In genomic region chr1:46643368-46643775, GRCh38 we compare ENCODE assay signal across 8 cellular contexts. TPM values are rescaled to one million over a fixed set of nuclear protein-coding genes. Genes with fewer than 3 reads are reported as not detected.
DNase-seq lines count a peak whose midpoint lies in the region; ATAC-seq and TF ChIP-seq lines count a peak whose summit lies in the region.

No MANE protein-coding gene starts in this region.

- intact Hi-C loops in vagina (cut with DNase I) = no loop called here

- H3K4me1 ChIP-seq in GM23248 (ENCODE audit: insufficient read depth) = peaks cover 32% of the 10 kb centered on the region
- no peaks in the 10 kb centered on the region for H3K4me1 ChIP-seq in esophagus (ENCODE audit: control insufficient read depth in 2 of 2, insufficient read depth in 2 of 2, low read length in 1 of 2)
- peaks cover 15% of the 10 kb centered on the region for H3K4me1 ChIP-seq in rectal smooth muscle tissue (ENCODE audit: control insufficient read depth, insufficient read depth, low read length)
- H3K4me1 ChIP-seq in vagina = peaks cover 11% of the 10 kb centered on the region

- H3K79me2 ChIP-seq in GM23248 (ENCODE audit: insufficient read depth) = no peaks in the 10 kb centered on the region

- no peak for ATAC-seq in GM18517 (IDR thresholded peaks at IDR 0.05; ENCODE audit: unreplicated experiment)

- H3K9me3 ChIP-seq in GM23248 (ENCODE audit: low read depth) (no peaks in the 10 kb centered on the region), esophagus (ENCODE audit: control insufficient read depth in 2 of 2, insufficient read depth in 1 of 2, low read depth in 1 of 2, low read length in 1 of 2) (no peaks in the 10 kb centered on the region), vagina (no peaks in the 10 kb centered on the region)

- peaks cover 29% of the 10 kb centered on the region for H3F3A ChIP-seq in GM23248 (ENCODE audit: insufficient read depth)

- H3K4me3 ChIP-seq in GM23248 = no peak overlapping the region
- H3K4me3 ChIP-seq in esophagus (ENCODE audit: low read depth in 1 of 2, low read length in 2 of 2) = no peak overlapping the region
- no peak overlapping the region for H3K4me3 ChIP-seq in rectal smooth muscle tissue (ENCODE audit: low read length)
- no peak overlapping the region for H3K4me3 ChIP-seq in vagina

- H4K20me1 ChIP-seq in GM23248 (ENCODE audit: insufficient read depth) = no peaks in the 10 kb centered on the region

- no peak overlapping the region for H3K27ac ChIP-seq in GM23248
- peak overlapping the region; percentile 7 to 26 for H3K27ac ChIP-seq in esophagus (ENCODE audit: low read depth in 2 of 2, low read length in 1 of 2)
- peak overlapping the region; percentile 52 for H3K27ac ChIP-seq in rectal smooth muscle tissue (ENCODE audit: low read depth, low read length)
- H3K27ac ChIP-seq in vagina = no peak overlapping the region

- H3K36me3 ChIP-seq in GM23248 (ENCODE audit: low read depth) (peaks cover 6% of the 10 kb centered on the region; the same call in 1 of the 2 replicates), esophagus (ENCODE audit: control insufficient read depth in 2 of 2, insufficient read depth in 2 of 2, low read length in 1 of 2) (no peaks in the 10 kb centered on the region), rectal smooth muscle tissue (ENCODE audit: control insufficient read depth, insufficient read depth, low read length) (peaks cover 4% of the 10 kb centered on the region), vagina (peaks cover 0 to 15% of the 10 kb centered on the region in 2 donors)

- no peak for TF ChIP-seq CTCF in vagina (IDR thresholded peaks at IDR 0.05)

- H3K9ac ChIP-seq in GM23248 = no peak overlapping the region
- H3K9ac ChIP-seq in rectal smooth muscle tissue (ENCODE audit: low read length) = no peak overlapping the region

- peak overlapping the region; percentile 7 for H3K4me2 ChIP-seq in GM23248 (ENCODE audit: unreplicated experiment)

- in situ Hi-C loops in GM23248 (cut with MboI) = no loop called here

- H3K9me2 ChIP-seq in GM23248 (ENCODE audit: insufficient read depth) = no peaks in the 10 kb centered on the region

- no peaks in the 10 kb centered on the region for H3K27me3 ChIP-seq in GM23248 (replicated peaks; ENCODE audit: insufficient read depth)
- H3K27me3 ChIP-seq in esophagus (ENCODE audit: control insufficient read depth in 1 of 2, insufficient read depth in 2 of 2, low read length in 2 of 2) = no peaks in the 10 kb centered on the region
- H3K27me3 ChIP-seq in rectal smooth muscle tissue (ENCODE audit: control insufficient read depth, insufficient read depth, low read length) = no peaks in the 10 kb centered on the region
- H3K27me3 ChIP-seq in vagina = no peaks in the 10 kb centered on the region

- H2AFZ ChIP-seq in GM23248 = no peak overlapping the region

- TF ChIP-seq POLR2A in vagina (IDR thresholded peaks at IDR 0.05) = no peak

- DNase-seq in GM23248 (peak; percentile 76), NCI-H446 (lab: John Stamatoyannopoulos, UW) (peak; percentile 90 to 99), NCI-H82 (lab: John Stamatoyannopoulos, UW) (no peak), vagina (ENCODE audit: extremely low spot score in 2 of 2) (no peak)
- DNase-seq in stimulated activated naive CD4-positive, alpha-beta T cell treated with Interleukin-2 at 50 U/mL for 16 hours (lab: John Stamatoyannopoulos, UW) = no peak

RNA-seq across cellular contexts. Expression of gene ATPAF1, which starts 24.8 kb away (rescaled TPM):
- 61.3 and 66.3 TPM in 2 replicates for total RNA-seq in GM23248 (2014; rRNA removed; shearing (Covaris generic))
- polyA plus RNA-seq in GM23248 (2016; fragmentation: Nextera tagmentation; extraction: Ambion mirVana) = 43.3 and 46.3 TPM in 2 replicates
- polyA plus RNA-seq in esophagus = 10 to 100 TPM; 25.3 to 34.9 TPM
- 37.1 TPM for total RNA-seq in vagina

RNA-seq across cellular contexts. Expression of gene MOB3C, which starts 26.8 kb away (rescaled TPM):
- total RNA-seq in GM23248 (2014; rRNA removed; shearing (Covaris generic)) = 5.9 and 7.0 TPM in 2 replicates
- polyA plus RNA-seq in GM23248 (2016; fragmentation: Nextera tagmentation; extraction: Ambion mirVana) = 4.7 and 6.1 TPM in 2 replicates
- 1 to 10 TPM; 6.9 to 7.5 TPM for polyA plus RNA-seq in esophagus
- total RNA-seq in vagina = 33.9 TPM

RNA-seq across cellular contexts. Expression of gene TEX38, which starts 28.3 kb away (rescaled TPM):
- not detected in 2 replicates for total RNA-seq in GM23248 (2014; rRNA removed; shearing (Covaris generic))
- polyA plus RNA-seq in GM23248 (2016; fragmentation: Nextera tagmentation; extraction: Ambion mirVana) (0.34 TPM in 1 of 2 replicates, not detected in the other), esophagus (not detected)
- total RNA-seq in vagina = not detected

RNA-seq across cellular contexts. Expression of gene MKNK1, which starts 39.3 kb away (rescaled TPM):
- 8.9 and 15.5 TPM in 2 replicates for total RNA-seq in GM23248 (2014; rRNA removed; shearing (Covaris generic))
- polyA plus RNA-seq in GM23248 (2016; fragmentation: Nextera tagmentation; extraction: Ambion mirVana) (10.0 and 16.1 TPM in 2 replicates), esophagus (10 to 100 TPM; 19.4 to 29.9 TPM)
- 55.5 TPM for total RNA-seq in vagina

Comparison
In these comparisons a context has a peak if more than half of its experiments do, and no peak if none do; other contexts are left out.
1. DNase-seq: peak in GM23248 (single experiment) and NCI-H446 (2 of 2); none in NCI-H82 (single experiment), stimulated activated naive CD4-positive, alpha-beta T cell treated with Interleukin-2 at 50 U/mL for 16 hours (single experiment) and vagina (0 of 2).
2. H3K27ac ChIP-seq: peak in esophagus (2 of 2) and rectal smooth muscle tissue (single experiment); none in GM23248 (single experiment) and vagina (single experiment).